ENCODE assay signal across 26 cellular contexts in genomic region chr5:22986281-22986680, GRCh38.
"Had no signal": no experiment of that assay in that cellular context is flagged by ENCODE, and none has a peak within 500 bp of the region (broad histone marks: within the 10 kb centered on the region; RNA-seq: fewer than 3 reads in every experiment).

No MANE protein-coding gene starts in this region.

- H3K4me3 ChIP-seq: ascending aorta, breast epithelium had no signal

- DNase-seq: activated CD4-positive, alpha-beta memory T cell treated with anti-CD3 and anti-CD28 coated beads, Interleukin-2, amount 10 ng/mL, durations not matched to agents 7 days and 5 days; activated CD4-positive, alpha-beta T cell treated with anti-CD3 and anti-CD28 coated beads for 1 hour; activated CD4-positive, alpha-beta T cell treated with anti-CD3 and anti-CD28 coated beads for 48 hours; activated CD4-positive, CD25-positive, alpha-beta regulatory T cell; activated CD8-positive, alpha-beta memory T cell treated with anti-CD3 and anti-CD28 coated beads for 24 hours; activated CD8-positive, alpha-beta memory T cell treated with anti-CD3 and anti-CD28 coated beads, Interleukin-2, amount 10 ng/mL, durations not matched to agents 7 days and 5 days; activated CD8-positive, alpha-beta memory T cell treated with anti-CD3 and anti-CD28 coated beads, Interleukin-2, amount 50 U/mL, for 48 hours; activated effector memory CD4-positive, alpha-beta T cell treated with Interleukin-2 at 50 U/mL for 16 hours; activated naive CD8-positive, alpha-beta T cell treated with anti-CD3 and anti-CD28 coated beads, Interleukin-2, amount 10 ng/mL, durations not matched to agents 7 days and 5 days; activated T-cell treated with anti-CD3 and anti-CD28 coated beads, Interleukin-2, amount 50 U/mL, for 48 hours; amygdala; Karpas-422; KBM-7; NCI-H1105; NCI-H1417 treated with DMSO at 0.1 percent for 48 hours; NCI-H187 treated with DMSO at 0.1 percent for 48 hours; NCI-H2081 treated with DMSO at 0.1 percent for 48 hours; NCI-H226; NCI-H748 treated with DMSO at 0.1 percent for 48 hours; NK-92 treated with Interleukin-12 subunit alpha and Interleukin-12 subunit beta, amount 100 ng/mL, for 24 hours; OCI-M1; Right ventricle myocardium superior; T1000; WERI-Rb-1 had no signal

- H3K36me3 ChIP-seq: ascending aorta, breast epithelium, WERI-Rb-1 had no signal

- H3K4me1 ChIP-seq: ascending aorta, breast epithelium had no signal

- H3K9me3 ChIP-seq: ascending aorta had no signal

- H3K27me3 ChIP-seq: ascending aorta, breast epithelium had no signal

- H3K27ac ChIP-seq: ascending aorta, breast epithelium, WERI-Rb-1 had no signal
